ENCODE assay signal across 10 cellular contexts in genomic region chr1:205480349-205481278, GRCh38. TPM values are rescaled to one million over a fixed set of nuclear protein-coding genes. Genes with fewer than 3 reads are reported as not detected.
DNase-seq lines count a peak whose midpoint lies in the region; ATAC-seq, FAIRE-seq and TF ChIP-seq lines count a peak whose summit lies in the region.
"Had no signal": no experiment of that assay in that cellular context is flagged by ENCODE, and none has a peak within 500 bp of the region (broad histone marks: within the 10 kb centered on the region; RNA-seq: fewer than 3 reads in every experiment).

No MANE protein-coding gene starts in this region.

- peak; percentile 48 for ATAC-seq in GM18870 (IDR thresholded peaks at IDR 0.05; ENCODE audit: unreplicated experiment)
- ATAC-seq in Panc1 = no peak
- no peak for ATAC-seq in body of pancreas

- no peak overlapping the region for H3K27ac Mint-ChIP-seq in mesothelial cell of epicardium

- peaks cover 58% of the 10 kb centered on the region for H3K27me3 Mint-ChIP-seq in mesothelial cell of epicardium (ENCODE audit: low read depth)

- H3K9me3 Mint-ChIP-seq in mesothelial cell of epicardium = peaks cover 5% of the 10 kb centered on the region

- CTCF ChIA-PET in Panc1 (lab: Charles Lee) = interaction anchor here (0.6 to 1.0 kb wide), 2 partner anchors 145 to 375 kb away, joined by 3 read pairs; no protein-coding TSS in a partner anchor

- in situ Hi-C loops in Panc1 (cut with HindIII; ENCODE audit: low pct_unique_long_range_greater_than_20kb, low sequenced_read_pairs) = no loop called here

- DNase-seq in Panc1 (ENCODE audit: low read depth, low spot score) (no peak), activated gamma-delta T cell treated with Interleukin-2 at 50 U/mL for 16 hours (peak; percentile 71), body of pancreas (no peak), NOMO-1 treated with dmso at 0.1 percent for 144 hours (lab: John Stamatoyannopoulos, UW; ENCODE audit: unreplicated experiment) (no peak), small intestine (no peak), mesothelial cell of epicardium (ENCODE audit: low spot score in 2 of 2, unreplicated experiment in 2 of 2) (no peak)
- peak in 2 of 3 donors; percentile 24 to 29 for DNase-seq in stimulated activated CD4-positive, alpha-beta T cell treated with anti-CD3 and anti-CD28 coated beads, TNF-alpha, amount 100 ng/mL, for 1 hour (ENCODE audit: low read depth in 3 of 3, low spot score in 1 of 3)
- DNase-seq: NCI-H1048 had no signal

- H3K36me3 Mint-ChIP-seq in mesothelial cell of epicardium = no peaks in the 10 kb centered on the region

- BruUV-seq in Panc1 (replicated peaks; lab: Mats Ljungman, UMichigan) = no TSS peak

- WGBS in body of pancreas, 2 donors = 46% methylated on average over 22 to 24 of the region's 24 CpGs
- 54 to 70% (median 67%) methylated on average over 20 to 24 of the region's 24 CpGs for WGBS in small intestine, 3 donors

- no peak for FAIRE-seq in small intestine (lab: Jason Lieb, UNC)

- H3K27me3 ChIP-seq in Panc1 (ENCODE audit: control insufficient read depth, insufficient read depth, low read length) (no peaks in the 10 kb centered on the region), body of pancreas (no peaks in the 10 kb centered on the region), small intestine (ENCODE audit: control insufficient read depth in 2 of 2, insufficient read depth in 2 of 2, low read length in 2 of 2) (peaks cover 0 to 4% of the 10 kb centered on the region in 2 donors)

- intact Hi-C loops in Panc1 (cut with micrococcal nuclease; ENCODE audit: unreplicated experiment) (no loop called here), body of pancreas (cut with DNase I) (loop anchor here (10.0 kb wide), 1 partner anchor 136 kb away; no protein-coding TSS in a partner anchor)

- H3K4me3 Mint-ChIP-seq in mesothelial cell of epicardium = no peak overlapping the region

- POLR2A ChIA-PET in Panc1 (lab: Charles Lee) = interaction anchor here (0.7 kb wide), 1 partner anchor 12 kb away, joined by 9 read pairs; no protein-coding TSS in a partner anchor

- H3K9me3 ChIP-seq in Panc1 (ENCODE audit: control insufficient read depth, insufficient read depth, low read depth, low read length) (no peaks in the 10 kb centered on the region), body of pancreas (no peaks in the 10 kb centered on the region), small intestine (ENCODE audit: control insufficient read depth, low read depth) (no peaks in the 10 kb centered on the region)

- H3K4me3 ChIP-seq in Panc1 (ENCODE audit: low read depth in 2 of 2, low read length in 2 of 2) (no peak overlapping the region), body of pancreas (no peak overlapping the region), small intestine (ENCODE audit: low read depth in 1 of 2, low read length in 2 of 2) (no peak overlapping the region)
- H3K4me3 ChIP-seq: lung had no signal

- H3K4me1 Mint-ChIP-seq in mesothelial cell of epicardium = no peaks in the 10 kb centered on the region

- H3K27ac ChIP-seq in Panc1 (ENCODE audit: low read length) (peak overlapping the region; percentile 23; the same call in 1 of the 2 replicates), body of pancreas (no peak overlapping the region), small intestine (ENCODE audit: low read depth in 1 of 2, low read length in 1 of 2) (no peak overlapping the region)

- H3K36me3 ChIP-seq in Panc1 (ENCODE audit: control insufficient read depth, insufficient read depth, low read length) (no peaks in the 10 kb centered on the region), body of pancreas (replicated peaks in 1 of 2; ENCODE audit: insufficient read depth in 1 of 2, low read depth in 2 of 2) (no peaks in the 10 kb centered on the region), small intestine (ENCODE audit: control insufficient read depth in 2 of 2, insufficient read depth in 2 of 2, low read length in 2 of 2) (no peaks in the 10 kb centered on the region)

- TF ChIP-seq POLR2A in body of pancreas (IDR thresholded peaks at IDR 0.05) = no peak

- TF ChIP-seq CTCF in Panc1 (IDR thresholded peaks at IDR 0.05) = no peak
- TF ChIP-seq CTCF in body of pancreas (IDR thresholded peaks at IDR 0.05) = no peak
- no peak for TF ChIP-seq CTCF in mesothelial cell of epicardium (IDR thresholded peaks at IDR 0.05; ENCODE audit: unreplicated experiment)

- H3K4me1 ChIP-seq in Panc1 (ENCODE audit: control insufficient read depth, insufficient read depth, low read length) (peaks cover 30% of the 10 kb centered on the region), body of pancreas (peaks cover 21% of the 10 kb centered on the region), small intestine (ENCODE audit: control insufficient read depth in 2 of 2, insufficient read depth in 1 of 2, low read depth in 1 of 2, low read length in 1 of 2) (no peaks in the 10 kb centered on the region)

RNA-seq across cellular contexts. Expression of gene CDK18, which starts 23.9 kb away (rescaled TPM):
- total RNA-seq in Panc1 (2021; ENCODE audit: unreplicated experiment) = 7.0 TPM
- 6.7 TPM for polyA plus RNA-seq in Panc1 (2012; ENCODE audit: insufficient read length)
- 10 to 100 TPM; 28.0 to 28.7 TPM for total RNA-seq in body of pancreas
- polyA plus RNA-seq in small intestine = 10 to 100 TPM; 32.7 to 62.4 (median 43.8) TPM
- total RNA-seq in mesothelial cell of epicardium = 28.7 to 33.2 TPM (median 31.1 TPM) in 3 replicates

RNA-seq across cellular contexts. Expression of gene BLACAT1, which starts 24.8 kb away (rescaled TPM):
- total RNA-seq in Panc1 (2021; ENCODE audit: unreplicated experiment) = 0.31 TPM
- not detected for polyA plus RNA-seq in Panc1 (2012; ENCODE audit: insufficient read length)
- 1 to 10 TPM in 1 of 2 donors, not detected in 1; 1.0 TPM for total RNA-seq in body of pancreas
- polyA plus RNA-seq in small intestine = under 1 TPM in 2 of 3 donors, not detected in 1; 0.22 to 0.30 TPM
- 0.66 to 0.74 TPM (median 0.72 TPM) in 3 replicates for total RNA-seq in mesothelial cell of epicardium

RNA-seq across cellular contexts. Expression of gene LEMD1, which starts 58.8 kb away (rescaled TPM):
- total RNA-seq in Panc1 (2021; ENCODE audit: unreplicated experiment) (not detected), body of pancreas (not detected), mesothelial cell of epicardium (1.3 to 1.9 TPM (median 1.6 TPM) in 3 replicates)
- not detected for polyA plus RNA-seq in Panc1 (2012; ENCODE audit: insufficient read length)
- 1 to 10 TPM in 2 of 3 donors, under 1 TPM in 1; 0.34 to 3.8 (median 1.1) TPM for polyA plus RNA-seq in small intestine

Comparison
In these comparisons a context has a peak if more than half of its experiments do, and no peak if none do; other contexts are left out.
1. DNase-seq: peak in activated gamma-delta T cell treated with Interleukin-2 at 50 U/mL for 16 hours (single experiment) and stimulated activated CD4-positive, alpha-beta T cell treated with anti-CD3 and anti-CD28 coated beads, TNF-alpha, amount 100 ng/mL, for 1 hour (2 of 3); none in Panc1 (single experiment), body of pancreas (0 of 4), NOMO-1 treated with dmso at 0.1 percent for 144 hours (single experiment), small intestine (single experiment) and mesothelial cell of epicardium (0 of 2).